25 cellular contexts compared by ENCODE assay signal in genomic region chr20:18394363-18394762, GRCh38.
"Had no signal": no experiment of that assay in that cellular context is flagged by ENCODE, and none has a peak within 500 bp of the region (broad histone marks: within the 10 kb centered on the region; RNA-seq: fewer than 3 reads in every experiment).

No MANE protein-coding gene starts in this region.

- H3K27me3 ChIP-seq: SJCRH30 had no signal

- H3K9ac ChIP-seq: SK-N-SH had no signal

- H3K4me1 ChIP-seq: SJCRH30 had no signal

- DNase-seq: activated B cell treated with CpG ODN at 0.5 μM for 24 hours; activated CD4-positive, alpha-beta memory T cell treated with anti-CD3 and anti-CD28 coated beads, Interleukin-2, amount 10 ng/mL, durations not matched to agents 7 days and 5 days; activated CD4-positive, alpha-beta T cell treated with anti-CD3 and anti-CD28 coated beads for 1 hour; activated CD4-positive, alpha-beta T cell treated with anti-CD3 and anti-CD28 coated beads, Interleukin-2, amount 50 U/mL, for 1 hour; activated gamma-delta T cell treated with Interleukin-2 at 50 U/mL for 16 hours; activated naive CD4-positive, alpha-beta T cell treated with anti-CD3 and anti-CD28 coated beads, Interleukin-2, amount 10 ng/mL, durations not matched to agents 7 days and 5 days; activated naive CD8-positive, alpha-beta T cell treated with anti-CD3 and anti-CD28 coated beads for 36 hours; activated T-cell treated with anti-CD3 and anti-CD28 coated beads for 4 hours; activated T-cell treated with anti-CD3 and anti-CD28 coated beads, Interleukin-2, amount 50 U/mL, for 72 hours; KG1; NCI-H1048; NCI-H1417; NCI-H1930; NCI-H2171; NCI-H2227 treated with DMSO at 0.1 percent for 48 hours; NCI-H526; NCI-H82; OCI-M1; Right ventricle myocardium superior; RPMI8226; SJCRH30; SK-N-SH; T-helper 1 cell had no signal

- H3K4me2 ChIP-seq: SK-N-SH had no signal

- H3K36me3 ChIP-seq: SJCRH30 had no signal

- H3K27ac Mint-ChIP-seq: activated B cell treated with CpG ODN at 0.5 μM for 24 hours; activated CD4-positive, alpha-beta memory T cell treated with anti-CD3 and anti-CD28 coated beads, Interleukin-2, amount 10 ng/mL, durations not matched to agents 7 days and 5 days; activated naive CD4-positive, alpha-beta T cell treated with anti-CD3 and anti-CD28 coated beads, Interleukin-2, amount 10 ng/mL, durations not matched to agents 7 days and 5 days; activated naive CD8-positive, alpha-beta T cell treated with anti-CD3 and anti-CD28 coated beads for 36 hours; activated T-cell treated with anti-CD3 and anti-CD28 coated beads, Interleukin-2, amount 50 U/mL, for 72 hours; activated T-helper 2 cell treated with anti-CD3 and anti-CD28 coated beads, Interferon-gamma antibody, Interleukin-2, Interleukin-4, amounts not matched to agents 10 μg/mL and 5 μg/mL and 100 μg/mL, durations not matched to agents 14 hours and 24 hours and 36 hours; IgD-negative memory B cell had no signal

- H3K9me3 Mint-ChIP-seq: activated B cell treated with CpG ODN at 0.5 μM for 24 hours; activated CD4-positive, alpha-beta memory T cell treated with anti-CD3 and anti-CD28 coated beads, Interleukin-2, amount 10 ng/mL, durations not matched to agents 7 days and 5 days; activated naive CD4-positive, alpha-beta T cell treated with anti-CD3 and anti-CD28 coated beads, Interleukin-2, amount 10 ng/mL, durations not matched to agents 7 days and 5 days; activated naive CD8-positive, alpha-beta T cell treated with anti-CD3 and anti-CD28 coated beads for 36 hours; activated T-cell treated with anti-CD3 and anti-CD28 coated beads, Interleukin-2, amount 50 U/mL, for 72 hours; activated T-helper 2 cell treated with anti-CD3 and anti-CD28 coated beads, Interferon-gamma antibody, Interleukin-2, Interleukin-4, amounts not matched to agents 10 μg/mL and 5 μg/mL and 100 μg/mL, durations not matched to agents 14 hours and 24 hours and 36 hours; IgD-negative memory B cell had no signal

- H3K4me3 Mint-ChIP-seq: activated B cell treated with CpG ODN at 0.5 μM for 24 hours; activated CD4-positive, alpha-beta memory T cell treated with anti-CD3 and anti-CD28 coated beads, Interleukin-2, amount 10 ng/mL, durations not matched to agents 7 days and 5 days; activated naive CD4-positive, alpha-beta T cell treated with anti-CD3 and anti-CD28 coated beads, Interleukin-2, amount 10 ng/mL, durations not matched to agents 7 days and 5 days; activated naive CD8-positive, alpha-beta T cell treated with anti-CD3 and anti-CD28 coated beads for 36 hours; activated T-cell treated with anti-CD3 and anti-CD28 coated beads, Interleukin-2, amount 50 U/mL, for 72 hours; IgD-negative memory B cell had no signal

- H3K27me3 Mint-ChIP-seq: activated B cell treated with CpG ODN at 0.5 μM for 24 hours; activated CD4-positive, alpha-beta memory T cell treated with anti-CD3 and anti-CD28 coated beads, Interleukin-2, amount 10 ng/mL, durations not matched to agents 7 days and 5 days; activated naive CD4-positive, alpha-beta T cell treated with anti-CD3 and anti-CD28 coated beads, Interleukin-2, amount 10 ng/mL, durations not matched to agents 7 days and 5 days; activated naive CD8-positive, alpha-beta T cell treated with anti-CD3 and anti-CD28 coated beads for 36 hours; IgD-negative memory B cell had no signal

- H3K4me3 ChIP-seq: SJCRH30 had no signal

- H3K4me1 Mint-ChIP-seq: activated CD4-positive, alpha-beta memory T cell treated with anti-CD3 and anti-CD28 coated beads, Interleukin-2, amount 10 ng/mL, durations not matched to agents 7 days and 5 days; activated naive CD4-positive, alpha-beta T cell treated with anti-CD3 and anti-CD28 coated beads, Interleukin-2, amount 10 ng/mL, durations not matched to agents 7 days and 5 days; activated naive CD8-positive, alpha-beta T cell treated with anti-CD3 and anti-CD28 coated beads for 36 hours; IgD-negative memory B cell had no signal

- H3K27ac ChIP-seq: SJCRH30 had no signal

- H3K9me3 ChIP-seq: SJCRH30, SK-N-SH had no signal

- H3K36me3 Mint-ChIP-seq: activated naive CD4-positive, alpha-beta T cell treated with anti-CD3 and anti-CD28 coated beads, Interleukin-2, amount 10 ng/mL, durations not matched to agents 7 days and 5 days had no signal
